8 cellular contexts compared by ENCODE assay signal in the genomic region with DNA sequence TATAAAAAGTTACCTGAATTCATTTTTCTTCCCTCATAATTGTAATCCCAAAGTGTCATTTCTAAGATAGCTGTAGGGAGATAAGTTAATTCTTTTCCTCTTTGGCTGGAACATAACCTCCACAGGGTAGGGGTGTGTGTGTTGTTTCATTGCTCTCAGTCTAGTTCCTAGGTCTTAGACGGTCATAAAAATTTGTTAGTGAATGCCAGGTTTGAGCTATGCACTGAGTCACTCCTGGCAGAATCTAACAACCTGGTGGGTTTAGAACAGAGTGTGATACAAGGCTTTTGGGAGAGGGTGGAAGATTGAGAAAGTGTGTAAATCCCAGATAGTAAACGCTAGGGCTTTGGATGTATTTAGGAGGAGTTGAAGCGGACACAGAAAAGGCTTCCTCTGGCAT. TPM values are rescaled to one million over a fixed set of nuclear protein-coding genes. Genes with fewer than 3 reads are reported as not detected.
A peak's percentile ranks its signal among the peaks of the same experiment; 100 is the strongest.
DNase-seq lines count a peak whose midpoint lies in the region; ATAC-seq and TF ChIP-seq lines count a peak whose summit lies in the region.

No MANE protein-coding gene starts in this region.

- H3K4me3 ChIP-seq in adipocyte (ENCODE audit: low read length) (peak overlapping the region; percentile 78), left lung (peak overlapping the region; percentile 64 to 76), transverse colon (peak overlapping the region in 3 of 4 donors; percentile 42 to 100 (median 72))

- H3K4me1 ChIP-seq in adipocyte (ENCODE audit: control insufficient read depth, insufficient read depth, low read length) = peaks cover 23% of the 10 kb centered on the region
- peaks cover 4 to 20% of the 10 kb centered on the region in 2 donors for H3K4me1 ChIP-seq in left lung
- peaks cover 0 to 47% (median 29%) of the 10 kb centered on the region in 4 donors for H3K4me1 ChIP-seq in transverse colon

- H3K4me3 Mint-ChIP-seq in activated naive CD4-positive, alpha-beta T cell treated with anti-CD3 and anti-CD28 coated beads, Interleukin-2, amount 10 ng/mL, durations not matched to agents 7 days and 5 days = peak overlapping the region; percentile 92

- WGBS in transverse colon (ENCODE audit: low coverage in 1 of 2), 2 donors = 32% methylated on average over 3 of the region's 3 CpGs; no CpG with 5 or more reads in 1 of the 2 donors

- peaks cover 28% of the 10 kb centered on the region for H3K4me1 Mint-ChIP-seq in activated naive CD4-positive, alpha-beta T cell treated with anti-CD3 and anti-CD28 coated beads, Interleukin-2, amount 10 ng/mL, durations not matched to agents 7 days and 5 days

- peak overlapping the region; percentile 87 for H3K9ac ChIP-seq in adipocyte (ENCODE audit: low read length)

- ATAC-seq in left lung (no peak), HG03457 (IDR thresholded peaks at IDR 0.05; ENCODE audit: unreplicated experiment) (no peak)

- H3K36me3 ChIP-seq in adipocyte (ENCODE audit: control insufficient read depth, insufficient read depth, low read length, severe bottlenecking) = peaks cover 34% of the 10 kb centered on the region
- H3K36me3 ChIP-seq in left lung = peaks cover 0 to 54% of the 10 kb centered on the region in 2 donors
- peaks cover 0 to 7% (median 2%) of the 10 kb centered on the region in 4 donors for H3K36me3 ChIP-seq in transverse colon

- H3K27ac Mint-ChIP-seq in activated naive CD4-positive, alpha-beta T cell treated with anti-CD3 and anti-CD28 coated beads, Interleukin-2, amount 10 ng/mL, durations not matched to agents 7 days and 5 days = peak overlapping the region; percentile 90

- H3K27me3 ChIP-seq in adipocyte (replicated peaks; ENCODE audit: control insufficient read depth, insufficient read depth, low read length) = no peaks in the 10 kb centered on the region
- H3K27me3 ChIP-seq in left lung = no peaks in the 10 kb centered on the region
- H3K27me3 ChIP-seq in transverse colon = no peaks in the 10 kb centered on the region

- CTCF ChIA-PET in activated naive CD4-positive, alpha-beta T cell treated with anti-CD3 and anti-CD28 coated beads, Interleukin-2, amount 10 ng/mL, durations not matched to agents 7 days and 5 days (lab: Charles Lee) = interaction anchor here (1.0 to 1.2 kb wide), 5 partner anchors 13 to 98 kb away, joined by 3 to 5 read pairs (median 4); no protein-coding TSS in a partner anchor

- H3K27ac ChIP-seq in left lung (peak overlapping the region; percentile 68 to 84), transverse colon (peak overlapping the region; percentile 85 to 95 (median 91))

- peaks cover 23% of the 10 kb centered on the region for H3K36me3 Mint-ChIP-seq in activated naive CD4-positive, alpha-beta T cell treated with anti-CD3 and anti-CD28 coated beads, Interleukin-2, amount 10 ng/mL, durations not matched to agents 7 days and 5 days

- TF ChIP-seq EP300 in transverse colon (IDR thresholded peaks at IDR 0.05; ENCODE audit: low read depth) = no peak

- H3K9me3 ChIP-seq in adipocyte (ENCODE audit: control insufficient read depth, low read length) = no peaks in the 10 kb centered on the region
- no peaks in the 10 kb centered on the region for H3K9me3 ChIP-seq in left lung
- H3K9me3 ChIP-seq in transverse colon = no peaks in the 10 kb centered on the region

- DNase-seq in activated naive CD4-positive, alpha-beta T cell treated with anti-CD3 and anti-CD28 coated beads, Interleukin-2, amount 10 ng/mL, durations not matched to agents 7 days and 5 days = no peak
- no peak for DNase-seq in activated naive CD4-positive, alpha-beta T cell (lab: John Stamatoyannopoulos, UW)
- DNase-seq in adipocyte (ENCODE audit: low read depth) (no peak), left lung (no peak), transverse colon (no peak), SW 1271 (lab: John Stamatoyannopoulos, UW) (no peak), cerebellar nuclear complex (lab: John Stamatoyannopoulos, UW) (no peak)

- no peak for TF ChIP-seq POLR2A in transverse colon (IDR thresholded peaks at IDR 0.05)

- no peaks in the 10 kb centered on the region for H3K27me3 Mint-ChIP-seq in activated naive CD4-positive, alpha-beta T cell treated with anti-CD3 and anti-CD28 coated beads, Interleukin-2, amount 10 ng/mL, durations not matched to agents 7 days and 5 days

- TF ChIP-seq CTCF in left lung (IDR thresholded peaks at IDR 0.05) = no peak
- TF ChIP-seq CTCF in transverse colon (IDR thresholded peaks at IDR 0.05) = no peak

- H3K9me3 Mint-ChIP-seq in activated naive CD4-positive, alpha-beta T cell treated with anti-CD3 and anti-CD28 coated beads, Interleukin-2, amount 10 ng/mL, durations not matched to agents 7 days and 5 days = no peaks in the 10 kb centered on the region

- intact Hi-C loops in left lung (cut with DNase I) = no loop called here
- intact Hi-C loops in transverse colon (cut with DNase I; ENCODE audit: low total_unique reads) = no loop called here

- in situ Hi-C loops in transverse colon (cut with MboI; ENCODE audit: low pct_ligation_motif_present in 1 of 4, low pct_unique_long_range_greater_than_20kb in 1 of 4, low sequenced_read_pairs in 3 of 4) = no loop called here

RNA-seq across cellular contexts. Expression of gene PHKG2, which starts 0.9 kb away (rescaled TPM):
- 10 to 100 TPM; 28.8 to 31.2 TPM for total RNA-seq in left lung
- total RNA-seq in transverse colon = 100 to 1,000 TPM in 1 of 4 donors, 10 to 100 TPM in 3; 41.1 to 152 (median 66.4) TPM

RNA-seq across cellular contexts. Expression of gene CFAP119, which starts 14.5 kb away (rescaled TPM):
- 10 to 100 TPM in 1 of 2 donors, 1 to 10 TPM in 1; 6.6 to 10.9 TPM for total RNA-seq in left lung
- 10 to 100 TPM in 1 of 4 donors, 1 to 10 TPM in 3; 3.3 to 15.5 (median 6.0) TPM for total RNA-seq in transverse colon

RNA-seq across cellular contexts. Expression of gene RNF40, which starts 14.8 kb away (rescaled TPM):
- total RNA-seq in left lung (10 to 100 TPM; 93.4 to 98.7 TPM), transverse colon (100 to 1,000 TPM in 1 of 4 donors, 10 to 100 TPM in 3; 55.3 to 105 (median 77.8) TPM)

RNA-seq across cellular contexts. Expression of gene ZNF629, which starts 39.7 kb away (rescaled TPM):
- total RNA-seq in left lung = 10 to 100 TPM; 12.3 to 13.1 TPM
- total RNA-seq in transverse colon = 10 to 100 TPM; 13.5 to 29.9 (median 16.4) TPM

RNA-seq across cellular contexts. Expression of gene SRCAP, which starts 48.4 kb away (rescaled TPM):
- total RNA-seq in left lung (10 to 100 TPM; 57.1 to 67.4 TPM), transverse colon (100 to 1,000 TPM in 1 of 4 donors, 10 to 100 TPM in 3; 43.8 to 135 (median 71.3) TPM)
